ENCODE assay signal across 19 cellular contexts in genomic region chr11:35034401-35034800, GRCh38.
DNase-seq lines count a peak whose midpoint lies in the region; ATAC-seq, FAIRE-seq and TF ChIP-seq lines count a peak whose summit lies in the region.
"Had no signal": no experiment of that assay in that cellular context is flagged by ENCODE, and none has a peak within 500 bp of the region (broad histone marks: within the 10 kb centered on the region; RNA-seq: fewer than 3 reads in every experiment).

No MANE protein-coding gene starts in this region.

- H3K18ac ChIP-seq in IMR-90 (ENCODE audit: low read depth, low read length) = no peak overlapping the region

- H2BK5ac ChIP-seq in IMR-90 (ENCODE audit: low read depth, low read length, poor library complexity, severe bottlenecking) = no peak overlapping the region

- H4K20me1 ChIP-seq in HepG2 (ENCODE audit: insufficient read depth, low read length) (no peaks in the 10 kb centered on the region), IMR-90 (ENCODE audit: insufficient read depth, low read length) (no peaks in the 10 kb centered on the region)

- no peak overlapping the region for H3K14ac ChIP-seq in IMR-90 (replicated peaks; ENCODE audit: low read depth, low read length)

- H3K36me3 ChIP-seq in HepG2 (replicated peaks in 1 of 2; ENCODE audit: control insufficient read depth in 1 of 2, insufficient read depth in 2 of 2, low read length in 2 of 2) (no peaks in the 10 kb centered on the region), right lobe of liver (no peaks in the 10 kb centered on the region), IMR-90 (ENCODE audit: control insufficient read depth, insufficient read depth, low read length) (no peaks in the 10 kb centered on the region), aorta (ENCODE audit: control insufficient read depth in 1 of 2, insufficient read depth in 2 of 2, low read length in 1 of 2) (no peaks in the 10 kb centered on the region)
- H3K36me3 ChIP-seq: HAP-1 had no signal

- H3K4me3 ChIP-seq in HepG2 (replicated peaks in 1 of 3; ENCODE audit: insufficient read depth in 1 of 3, low read depth in 2 of 3, low read length in 3 of 3) = no peak overlapping the region
- H3K4me3 ChIP-seq in right lobe of liver = no peak overlapping the region
- no peak overlapping the region for H3K4me3 ChIP-seq in IMR-90 (ENCODE audit: insufficient read depth, low read depth, low read length)
- H3K4me3 ChIP-seq in aorta (ENCODE audit: low read length in 2 of 2) = no peak overlapping the region
- H3K4me3 ChIP-seq: GM12878, HAP-1 had no signal

- H3K4ac ChIP-seq in IMR-90 (ENCODE audit: low read depth, low read length) = peak overlapping the region; percentile 10; the same call in 1 of the 2 replicates

- H2BK15ac ChIP-seq in IMR-90 (ENCODE audit: low read depth, low read length) = peak overlapping the region; percentile 15; the same call in 1 of the 3 replicates

- peak overlapping the region; percentile 1 for H3K27ac Mint-ChIP-seq in central memory CD8-positive, alpha-beta T cell (ENCODE audit: low read depth)

- no peak for FAIRE-seq in HepG2 (lab: Jason Lieb, UNC)
- FAIRE-seq: GM12878 had no signal

- TF ChIP-seq RAD21 in HepG2 (CRISPR knock-in tag; IDR thresholded peaks at IDR 0.05) = no peak
- no peak for TF ChIP-seq RAD21 in IMR-90 (IDR thresholded peaks at IDR 0.05; ENCODE audit: low read length)

- H3K4me2 ChIP-seq in HepG2 (ENCODE audit: low read depth, low read length) = no peak overlapping the region
- no peak overlapping the region for H3K4me2 ChIP-seq in IMR-90 (ENCODE audit: low read depth, low read length)

- peaks cover 29% of the 10 kb centered on the region for H3K4me1 Mint-ChIP-seq in central memory CD8-positive, alpha-beta T cell

- H3K27ac ChIP-seq in HepG2 (ENCODE audit: extremely low read length, insufficient read depth, low read length) (no peak overlapping the region), right lobe of liver (no peak overlapping the region), IMR-90 (ENCODE audit: insufficient read depth, low read length) (no peak overlapping the region), aorta (ENCODE audit: low read depth in 1 of 2, low read length in 2 of 2) (no peak overlapping the region)

- DNase-seq in HepG2 (ENCODE audit: low spot score) = no peak
- no peak for DNase-seq in right lobe of liver
- DNase-seq in IMR-90 = no peak
- DNase-seq in central memory CD8-positive, alpha-beta T cell (ENCODE audit: low spot score in 2 of 2) = no peak
- no peak for DNase-seq in aorta
- no peak for DNase-seq in activated T-cell treated with anti-CD3 and anti-CD28 coated beads, Interleukin-2, amount 50 U/mL, for 48 hours
- DNase-seq in NCI-H2227 (lab: John Stamatoyannopoulos, UW; ENCODE audit: unreplicated experiment) = no peak
- DNase-seq: 8988T; C1 segment of cervical spinal cord; CD4-positive, CD25-positive, alpha-beta regulatory T cell; CD8-positive, alpha-beta memory T cell; COR-L47; DMS 273 treated with DMSO at 0.1 percent for 48 hours; DMS53; DND-41; EL had no signal

- H3K27me3 ChIP-seq in HepG2 (ENCODE audit: control insufficient read depth in 1 of 2, insufficient read depth in 2 of 2, low read length in 2 of 2) (no peaks in the 10 kb centered on the region; a peak in 3 of 5 replicates), right lobe of liver (no peaks in the 10 kb centered on the region), IMR-90 (ENCODE audit: control insufficient read depth, insufficient read depth, low read length) (no peaks in the 10 kb centered on the region), aorta (ENCODE audit: control insufficient read depth in 1 of 2, insufficient read depth in 2 of 2, low read length in 1 of 2) (no peaks in the 10 kb centered on the region)

- H3K36me3 Mint-ChIP-seq in central memory CD8-positive, alpha-beta T cell (ENCODE audit: insufficient read depth) = peaks cover 4% of the 10 kb centered on the region
- H3K36me3 Mint-ChIP-seq: IgD-negative memory B cell had no signal

- intact Hi-C loops in HepG2 (cut with micrococcal nuclease; ENCODE audit: unreplicated experiment) = no loop called here
- intact Hi-C loops in right lobe of liver (cut with DNase I) = no loop called here
- intact Hi-C loops in IMR-90 (cut with micrococcal nuclease) = no loop called here
- intact Hi-C loops in aorta (cut with DNase I) = loop anchor here in 1 of 2 donors (10.0 kb wide), 1 partner anchor 50 kb away; no protein-coding TSS in a partner anchor

- peaks cover 15% of the 10 kb centered on the region for H3K9me1 ChIP-seq in IMR-90 (ENCODE audit: insufficient read depth, low read length)

- H3K79me1 ChIP-seq in IMR-90 (ENCODE audit: low read depth in 1 of 2, low read length in 2 of 2) = peaks cover 6 to 22% of the 10 kb centered on the region in 2 experiments

- H4K8ac ChIP-seq in IMR-90 (ENCODE audit: low read depth in 2 of 2, low read length in 2 of 2) = no peak overlapping the region

- TF ChIP-seq POLR2A in HepG2 (IDR thresholded peaks at IDR 0.05; ENCODE audit: insufficient read depth in 1 of 2, low read depth in 2 of 2, low read length in 2 of 2) = no peak
- no peak for TF ChIP-seq POLR2A in right lobe of liver (IDR thresholded peaks at IDR 0.05)
- TF ChIP-seq POLR2A in IMR-90 (IDR thresholded peaks at IDR 0.05; ENCODE audit: low read depth, low read length) = no peak

- H3K9me3 ChIP-seq in HepG2 (ENCODE audit: low read length) (no peaks in the 10 kb centered on the region), right lobe of liver (no peaks in the 10 kb centered on the region), IMR-90 (ENCODE audit: control insufficient read depth, insufficient read depth, low read length) (no peaks in the 10 kb centered on the region), aorta (ENCODE audit: control insufficient read depth, low read length) (no peaks in the 10 kb centered on the region)
- H3K9me3 ChIP-seq: HAP-1 had no signal

- H3K23ac ChIP-seq in IMR-90 (ENCODE audit: low read depth, low read length) = no peak overlapping the region

- no peak overlapping the region for H4K91ac ChIP-seq in IMR-90 (ENCODE audit: insufficient read depth, low read depth, low read length)

- H3K56ac ChIP-seq in IMR-90 (ENCODE audit: extremely low read depth, insufficient read depth, low read length) = no peak overlapping the region

- no peak overlapping the region for H3K4me3 Mint-ChIP-seq in central memory CD8-positive, alpha-beta T cell
- H3K4me3 Mint-ChIP-seq: CD4-positive, CD25-positive, alpha-beta regulatory T cell; CD8-positive, alpha-beta memory T cell; IgD-negative memory B cell had no signal

- TF ChIP-seq EP300 in HepG2 (IDR thresholded peaks at IDR 0.05; ENCODE audit: low read depth in 2 of 2, low read length in 2 of 2) = no peak
- no peak for TF ChIP-seq EP300 in HepG2 (CRISPR knock-in tag; IDR thresholded peaks at IDR 0.05; ENCODE audit: borderline replicate concordance)

- peak overlapping the region; percentile 16; the same call in 1 of the 2 replicates for H2BK120ac ChIP-seq in IMR-90 (ENCODE audit: low read depth, low read length)

- POLR2A ChIA-PET in HepG2 (lab: Yijun Ruan, JAX) = no interaction called here
- POLR2A ChIA-PET in IMR-90 (lab: Charles Lee; ENCODE audit: unreplicated experiment) = no interaction called here

- ATAC-seq in HepG2 (no peak), right lobe of liver (no peak), IMR-90 (ENCODE audit: low read depth) (no peak), aorta (ENCODE audit: low FRiP score) (no peak)
- no peak for ATAC-seq in central memory CD8-positive, alpha-beta T cell (replicated peaks; ENCODE audit: extremely low read depth, poor library complexity, severe bottlenecking)
- ATAC-seq: GM12878 had no signal

- CTCF ChIA-PET in HepG2 (lab: Yijun Ruan, JAX; ENCODE audit: low intra/inter-chr PET ratio, low total read pairs) = no interaction called here
- CTCF ChIA-PET in IMR-90 (lab: Yijun Ruan, JAX) = no interaction called here

- H3K9ac ChIP-seq in HepG2 (ENCODE audit: insufficient read depth, low read depth, low read length) = no peak overlapping the region
- H3K9ac ChIP-seq in IMR-90 (ENCODE audit: low read depth, low read length) = no peak overlapping the region

- H3K79me2 ChIP-seq in HepG2 (ENCODE audit: insufficient read depth, low read length) = no peaks in the 10 kb centered on the region

- BruUV-seq in HepG2 (replicated peaks; lab: Mats Ljungman, UMichigan) = no TSS peak
- BruUV-seq in IMR-90 (replicated peaks; lab: Mats Ljungman, UMichigan) = no TSS peak

- H2BK20ac ChIP-seq in IMR-90 (ENCODE audit: low read depth, low read length) = no peak overlapping the region; the same call in 1 of the 2 replicates

- H2AFZ ChIP-seq in HepG2 (ENCODE audit: low read length) = no peak overlapping the region
- H2AFZ ChIP-seq in IMR-90 (replicated peaks; ENCODE audit: low read length, poor library complexity) = no peak overlapping the region

- H2AK5ac ChIP-seq in IMR-90 (ENCODE audit: low read depth, low read length) = peak overlapping the region; percentile 43; the same call in 1 of the 2 replicates

- H2AK9ac ChIP-seq in IMR-90 (replicated peaks; ENCODE audit: low read depth, low read length, poor library complexity) = no peak overlapping the region

- 51% methylated on average over 3 of the region's 3 CpGs for WGBS in HepG2 (ENCODE audit: low lambda C conversion rate)
- WGBS in right lobe of liver (ENCODE audit: insufficient coverage, low coverage, low lambda C conversion rate, missing lambda C conversion rate) = 75% methylated on average over 3 of the region's 3 CpGs
- 100% methylated on average over 2 of the region's 3 CpGs; no CpG with 5 or more reads in 1 of the 2 experiments for WGBS in IMR-90 (ENCODE audit: extremely low coverage in 2 of 2, insufficient read length in 1 of 2), 2 experiments
- 99% methylated on average over 3 of the region's 3 CpGs for WGBS in aorta, 2 donors

- no peak overlapping the region for H4K5ac ChIP-seq in IMR-90 (ENCODE audit: low read depth, low read length)

- no peaks in the 10 kb centered on the region for H3K9me3 Mint-ChIP-seq in central memory CD8-positive, alpha-beta T cell
- H3K9me3 Mint-ChIP-seq: CD8-positive, alpha-beta memory T cell had no signal

- no peaks in the 10 kb centered on the region for H3K4me1 ChIP-seq in HepG2 (ENCODE audit: insufficient read depth, low read length)
- no peaks in the 10 kb centered on the region for H3K4me1 ChIP-seq in right lobe of liver
- peaks cover 13% of the 10 kb centered on the region for H3K4me1 ChIP-seq in IMR-90 (ENCODE audit: control insufficient read depth, insufficient read depth, low read length)
- H3K4me1 ChIP-seq in aorta (ENCODE audit: control insufficient read depth in 1 of 2, insufficient read depth in 2 of 2, low read length in 2 of 2) = peaks cover 0 to 5% of the 10 kb centered on the region in 2 donors
- H3K4me1 ChIP-seq: HAP-1 had no signal

- H3K27me3 Mint-ChIP-seq in central memory CD8-positive, alpha-beta T cell = no peaks in the 10 kb centered on the region
- H3K27me3 Mint-ChIP-seq: CD4-positive, CD25-positive, alpha-beta regulatory T cell; IgD-negative memory B cell had no signal

- in situ Hi-C loops in HepG2 (cut with HindIII; ENCODE audit: extremely low pct_ligation_motif_present, low pct_unique_long_range_greater_than_20kb) = no loop called here
- in situ Hi-C loops in IMR-90 (cut with MboI; ENCODE audit: low sequenced_read_pairs) = no loop called here

- dilution Hi-C loops in IMR-90 (cut with HindIII; ENCODE audit: low sequenced_read_pairs, unreplicated experiment) = no loop called here

- TF ChIP-seq CTCF in HepG2 (CRISPR knock-in tag; IDR thresholded peaks at IDR 0.05) = no peak
- TF ChIP-seq CTCF in right lobe of liver (IDR thresholded peaks at IDR 0.05) = no peak
- TF ChIP-seq CTCF in IMR-90 (conservative IDR thresholded peaks at IDR 0.05; ENCODE audit: low read depth, low read length) = no peak
